ENCODE assay signal across 9 cellular contexts in the genomic region with DNA sequence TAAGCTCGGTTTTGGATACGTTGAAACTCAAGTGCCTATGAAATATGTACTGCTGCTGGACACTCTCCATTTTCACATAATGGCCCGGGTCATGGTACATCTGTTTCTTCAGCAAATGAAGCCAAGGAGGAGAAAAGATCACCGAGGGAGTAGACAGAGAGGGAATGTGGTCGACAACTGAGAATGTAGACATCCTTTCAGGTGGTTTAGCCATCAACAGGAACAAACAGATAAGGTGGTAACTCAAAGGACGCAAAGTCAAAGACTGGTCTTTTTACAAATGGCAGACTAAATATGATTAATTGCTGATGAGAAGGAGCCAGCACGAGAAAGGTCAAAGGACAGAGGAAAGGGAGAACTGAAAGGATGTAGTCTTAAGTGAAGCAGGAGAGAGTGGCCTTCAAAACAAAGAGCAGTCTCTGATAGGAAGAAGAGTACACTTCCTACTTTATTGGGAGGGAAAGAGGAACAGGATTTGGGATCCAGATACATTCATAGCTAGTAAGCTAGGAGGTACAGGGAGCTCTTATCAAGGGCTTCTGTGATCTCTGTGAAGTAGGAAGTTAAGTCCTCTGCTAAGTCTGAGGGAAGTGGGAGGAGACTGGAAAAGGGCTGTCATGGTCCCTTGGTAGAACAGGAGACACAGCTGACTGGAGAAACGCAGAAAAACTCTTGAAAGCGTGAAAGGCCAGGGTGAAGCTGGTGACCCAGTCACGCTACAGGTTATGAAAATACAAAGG.
DNase-seq lines count a peak whose midpoint lies in the region; ATAC-seq lines count a peak whose summit lies in the region.
"Had no signal": no experiment of that assay in that cellular context is flagged by ENCODE, and none has a peak within 500 bp of the region (broad histone marks: within the 10 kb centered on the region; RNA-seq: fewer than 3 reads in every experiment).

No MANE protein-coding gene starts in this region.

- ATAC-seq in GM18858 (IDR thresholded peaks at IDR 0.05; ENCODE audit: unreplicated experiment) (peak; percentile 72), GM21619 (IDR thresholded peaks at IDR 0.05; ENCODE audit: unreplicated experiment) (peak; percentile 75), HG03469 (IDR thresholded peaks at IDR 0.05; ENCODE audit: unreplicated experiment) (peak; percentile 66)

- peak; percentile 0 for DNase-seq in globus pallidus (ENCODE audit: low spot score)
- no peak for DNase-seq in NCI-H2081 (lab: John Stamatoyannopoulos, UW)
- DNase-seq in dedifferentiated amniotic fluid mesenchymal stem cell (ENCODE audit: extremely low spot score) = no peak
- no peak for DNase-seq in NCI-H2029 (lab: John Stamatoyannopoulos, UW)
- DNase-seq in NCI-H446 treated with DMSO at 0.1 percent for 48 hours (lab: John Stamatoyannopoulos, UW) = no peak
- DNase-seq: NCI-H187 treated with DMSO at 0.1 percent for 48 hours had no signal
